8 cellular contexts compared by ENCODE assay signal in the genomic region with DNA sequence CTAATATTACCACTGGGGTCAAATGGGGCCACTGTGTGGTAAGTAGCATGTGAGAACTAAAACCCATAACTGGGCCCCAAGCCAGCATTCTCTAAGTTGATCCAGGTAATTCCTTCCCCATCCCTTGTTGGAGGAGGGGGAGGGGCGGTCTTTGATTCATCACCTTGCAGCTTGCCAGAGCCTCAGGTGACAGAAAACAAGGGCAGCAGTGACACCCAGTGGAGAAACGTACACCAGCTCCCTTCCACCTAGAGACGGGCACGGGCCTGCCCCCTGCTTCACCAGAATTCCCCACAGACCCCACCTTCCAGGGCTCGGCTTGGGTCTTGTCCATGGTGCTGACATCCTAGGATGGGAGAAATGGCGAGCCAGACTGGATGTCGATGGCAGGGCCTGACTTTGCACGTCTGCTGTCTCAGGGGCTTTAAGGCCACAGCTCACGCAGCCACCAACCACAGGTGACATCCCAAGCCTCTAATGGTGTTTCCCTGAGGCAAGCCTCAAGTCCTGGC.
DNase-seq lines count a peak whose midpoint lies in the region; ATAC-seq and TF ChIP-seq lines count a peak whose summit lies in the region.

No MANE protein-coding gene starts in this region.

- no peaks in the 10 kb centered on the region for H3K27me3 ChIP-seq in Panc1 (ENCODE audit: control insufficient read depth, insufficient read depth, low read length)

- no peaks in the 10 kb centered on the region for H3K9me3 ChIP-seq in Panc1 (ENCODE audit: control insufficient read depth, insufficient read depth, low read depth, low read length)

- no peak overlapping the region for H3K4me3 Mint-ChIP-seq in MCF 10A (ENCODE audit: unreplicated experiment)
- no peak overlapping the region for H3K4me3 Mint-ChIP-seq in stimulated activated naive B cell treated with anti-CD40 and anti-IgM and Interleukin-4, amounts not matched to agents 10 μg/mL and 1 μg/mL and 100 μg/mL, for 72 hours

- CTCF ChIA-PET in Panc1 (lab: Charles Lee): interaction anchor here (0.5 to 2.1 kb wide), 6 partner anchors 24 to 88 kb away, joined by 3 to 22 read pairs (median 7); no protein-coding TSS in a partner anchor
- CTCF ChIA-PET in MCF 10A (lab: Yijun Ruan, JAX): interaction anchor here (0.5 to 3.7 kb wide), 40 partner anchors 10 to 652 kb away, joined by 3 to 263 read pairs (median 4); a partner anchor contains a TSS

- H3K36me3 ChIP-seq in Panc1 (ENCODE audit: control insufficient read depth, insufficient read depth, low read length): no peaks in the 10 kb centered on the region

- BruUV-seq in Panc1 (replicated peaks; lab: Mats Ljungman, UMichigan) (no TSS peak), MCF 10A (replicated peaks; lab: Mats Ljungman, UMichigan) (no TSS peak)

- H3K4me3 ChIP-seq in Panc1 (ENCODE audit: low read depth in 2 of 2, low read length in 2 of 2): no peak overlapping the region

- no peak overlapping the region for H3K27ac Mint-ChIP-seq in MCF 10A (ENCODE audit: low read depth, unreplicated experiment)
- H3K27ac Mint-ChIP-seq in stimulated activated naive B cell treated with anti-CD40 and anti-IgM and Interleukin-4, amounts not matched to agents 10 μg/mL and 1 μg/mL and 100 μg/mL, for 72 hours: no peak overlapping the region

- no peaks in the 10 kb centered on the region for H3K9me3 Mint-ChIP-seq in MCF 10A (ENCODE audit: unreplicated experiment)
- H3K9me3 Mint-ChIP-seq in stimulated activated naive B cell treated with anti-CD40 and anti-IgM and Interleukin-4, amounts not matched to agents 10 μg/mL and 1 μg/mL and 100 μg/mL, for 72 hours: peaks cover 10 to 12% of the 10 kb centered on the region in 2 donors

- H3K4me1 Mint-ChIP-seq in MCF 10A (ENCODE audit: insufficient read depth, unreplicated experiment): peaks cover 12% of the 10 kb centered on the region
- peaks cover 2 to 4% of the 10 kb centered on the region in 2 donors for H3K4me1 Mint-ChIP-seq in stimulated activated naive B cell treated with anti-CD40 and anti-IgM and Interleukin-4, amounts not matched to agents 10 μg/mL and 1 μg/mL and 100 μg/mL, for 72 hours

- H3K4me1 ChIP-seq in Panc1 (ENCODE audit: control insufficient read depth, insufficient read depth, low read length): no peaks in the 10 kb centered on the region

- DNase-seq in Kasumi-1 (lab: John Stamatoyannopoulos, UW): peak; percentile 10 to 30
- peak; percentile 25 for DNase-seq in Panc1 (ENCODE audit: low read depth, low spot score)
- peak; percentile 96 for DNase-seq in MCF 10A (ENCODE audit: unreplicated experiment)
- DNase-seq in left kidney (ENCODE audit: low read depth, low spot score): peak; percentile 98
- DNase-seq in stimulated activated naive B cell treated with anti-CD40 and anti-IgM and Interleukin-4, amounts not matched to agents 10 μg/mL and 1 μg/mL and 100 μg/mL, for 72 hours: peak; percentile 35

- no peaks in the 10 kb centered on the region for H3K36me3 Mint-ChIP-seq in MCF 10A (ENCODE audit: insufficient read depth, unreplicated experiment)
- H3K36me3 Mint-ChIP-seq in stimulated activated naive B cell treated with anti-CD40 and anti-IgM and Interleukin-4, amounts not matched to agents 10 μg/mL and 1 μg/mL and 100 μg/mL, for 72 hours: peaks cover 8 to 18% of the 10 kb centered on the region in 2 donors

- TF ChIP-seq CTCF in C4-2B (conservative IDR thresholded peaks at IDR 0.05): peak; percentile 72
- peak; percentile 68 for TF ChIP-seq CTCF in Panc1 (IDR thresholded peaks at IDR 0.05)
- TF ChIP-seq CTCF in MCF 10A (IDR thresholded peaks at IDR 0.05; ENCODE audit: unreplicated experiment): peak; percentile 77

- in situ Hi-C loops in Panc1 (cut with HindIII; ENCODE audit: low pct_unique_long_range_greater_than_20kb, low sequenced_read_pairs): no loop called here

- no peaks in the 10 kb centered on the region for H3K27me3 Mint-ChIP-seq in MCF 10A (ENCODE audit: insufficient read depth, unreplicated experiment)
- H3K27me3 Mint-ChIP-seq in stimulated activated naive B cell treated with anti-CD40 and anti-IgM and Interleukin-4, amounts not matched to agents 10 μg/mL and 1 μg/mL and 100 μg/mL, for 72 hours: no peaks in the 10 kb centered on the region

- peak; percentile 77 for ATAC-seq in GM19351 (IDR thresholded peaks at IDR 0.05; ENCODE audit: unreplicated experiment)
- ATAC-seq in Panc1: peak; percentile 91
- ATAC-seq in stimulated activated naive B cell treated with anti-CD40 and anti-IgM and Interleukin-4, amounts not matched to agents 10 μg/mL and 1 μg/mL and 100 μg/mL, for 72 hours (replicated peaks): peak; percentile 89 to 90
- ATAC-seq in HG02763 (IDR thresholded peaks at IDR 0.05; ENCODE audit: unreplicated experiment): no peak

- intact Hi-C loops in Panc1 (cut with micrococcal nuclease; ENCODE audit: unreplicated experiment): loop anchor here (1.0 kb wide), 1 partner anchor 54 kb away; no protein-coding TSS in a partner anchor
- intact Hi-C loops in MCF 10A (cut with micrococcal nuclease): loop anchor here (1.0 kb wide), 2 partner anchors 54 to 223 kb away; no protein-coding TSS in a partner anchor

- no peak overlapping the region for H3K27ac ChIP-seq in C4-2B
- no peak overlapping the region for H3K27ac ChIP-seq in Panc1 (ENCODE audit: low read length)

- POLR2A ChIA-PET in Panc1 (lab: Charles Lee): no interaction called here
- POLR2A ChIA-PET in MCF 10A (lab: Yijun Ruan, JAX): interaction anchor here (0.6 to 2.2 kb wide), 11 partner anchors 12 to 326 kb away, joined by 3 to 27 read pairs (median 4); a partner anchor contains a TSS

Comparison
In these comparisons a context has a peak if more than half of its experiments do, and no peak if none do; other contexts are left out.
1. DNase-seq: peak in every context shown above with its lines; median percentile 98 in left kidney; 96 in MCF 10A; 35 in stimulated activated naive B cell treated with anti-CD40 and anti-IgM and Interleukin-4, amounts not matched to agents 10 μg/mL and 1 μg/mL and 100 μg/mL, for 72 hours; 25 in Panc1; 20 in Kasumi-1.